ENCODE assay signal across 8 cellular contexts in genomic region chr17:78735832-78736525, GRCh38. TPM values are rescaled to one million over a fixed set of nuclear protein-coding genes. Genes with fewer than 3 reads are reported as not detected.
A peak's percentile ranks its signal among the peaks of the same experiment; 100 is the strongest.
DNase-seq lines count a peak whose midpoint lies in the region; ATAC-seq, FAIRE-seq and TF ChIP-seq lines count a peak whose summit lies in the region.

No MANE protein-coding gene starts in this region.

- no peaks in the 10 kb centered on the region; the same call in none of the 2 replicates for H3K27me3 ChIP-seq in OCI-LY1 (ENCODE audit: insufficient read depth, low read length)
- H3K27me3 ChIP-seq in effector memory CD4-positive, alpha-beta T cell (replicated peaks; ENCODE audit: control insufficient read depth, insufficient read depth, low read length, poor library complexity, severe bottlenecking), result no peaks in the 10 kb centered on the region

- no peaks in the 10 kb centered on the region for H3K79me2 ChIP-seq in OCI-LY1 (ENCODE audit: insufficient read depth, low read length)

- TF ChIP-seq CTCF in OCI-LY1 (IDR thresholded peaks at IDR 0.05; ENCODE audit: low read length) (no peak), progenitor cell of endocrine pancreas (IDR thresholded peaks at IDR 0.05; ENCODE audit: unreplicated experiment) (no peak), D721Med (IDR thresholded peaks at IDR 0.05; ENCODE audit: insufficient read depth, missing control alignments) (no peak)

- H3K27ac ChIP-seq in OCI-LY1 (ENCODE audit: low read depth, low read length, poor library complexity, severe bottlenecking), result no peak overlapping the region
- peak overlapping the region; percentile 79 for H3K27ac ChIP-seq in effector memory CD4-positive, alpha-beta T cell (ENCODE audit: insufficient read depth, low read length, poor library complexity, severe bottlenecking)

- H3K27ac Mint-ChIP-seq in activated CD8-positive, alpha-beta memory T cell treated with anti-CD3 and anti-CD28 coated beads, Interleukin-2, amount 10 ng/mL, durations not matched to agents 7 days and 5 days, result peak overlapping the region; percentile 89
- H3K27ac Mint-ChIP-seq in progenitor cell of endocrine pancreas, result peak overlapping the region; percentile 67

- peak overlapping the region; percentile 46; the same call in 1 of the 2 replicates for H3K9ac ChIP-seq in OCI-LY1 (ENCODE audit: low read length)

- no peak for FAIRE-seq in D721Med (lab: Jason Lieb, UNC)

- H3K4me1 ChIP-seq in OCI-LY1 (ENCODE audit: insufficient read depth, low read length, severe bottlenecking), result peaks cover 38% of the 10 kb centered on the region
- H3K4me1 ChIP-seq in effector memory CD4-positive, alpha-beta T cell (ENCODE audit: control insufficient read depth, insufficient read depth, low read length, poor library complexity, severe bottlenecking), result peaks cover 69% of the 10 kb centered on the region

- H3K27me3 Mint-ChIP-seq in activated CD8-positive, alpha-beta memory T cell treated with anti-CD3 and anti-CD28 coated beads, Interleukin-2, amount 10 ng/mL, durations not matched to agents 7 days and 5 days, result no peaks in the 10 kb centered on the region
- H3K27me3 Mint-ChIP-seq in progenitor cell of endocrine pancreas, result no peaks in the 10 kb centered on the region

- H3K9me3 Mint-ChIP-seq in activated CD8-positive, alpha-beta memory T cell treated with anti-CD3 and anti-CD28 coated beads, Interleukin-2, amount 10 ng/mL, durations not matched to agents 7 days and 5 days (ENCODE audit: low read depth), result no peaks in the 10 kb centered on the region
- H3K9me3 Mint-ChIP-seq in progenitor cell of endocrine pancreas (ENCODE audit: low read depth), result no peaks in the 10 kb centered on the region

- CTCF ChIA-PET in activated CD8-positive, alpha-beta memory T cell treated with anti-CD3 and anti-CD28 coated beads, Interleukin-2, amount 10 ng/mL, durations not matched to agents 7 days and 5 days (lab: Charles Lee), result interaction anchor here (0.9 to 4.6 kb wide), 10 partner anchors 7 to 291 kb away, joined by 3 to 35 read pairs (median 4); no protein-coding TSS in a partner anchor

- no peaks in the 10 kb centered on the region for H3F3A ChIP-seq in OCI-LY1 (ENCODE audit: insufficient read depth, low read length)

- peak overlapping the region; percentile 59 for H3K4me3 ChIP-seq in OCI-LY1 (ENCODE audit: low read depth, low read length, poor library complexity, severe bottlenecking)
- H3K4me3 ChIP-seq in effector memory CD4-positive, alpha-beta T cell (ENCODE audit: insufficient read depth, low read depth, low read length, poor library complexity, severe bottlenecking), result peak overlapping the region; percentile 72

- H3K36me3 ChIP-seq in OCI-LY1 (ENCODE audit: insufficient read depth, low read length), result no peaks in the 10 kb centered on the region
- H3K36me3 ChIP-seq in effector memory CD4-positive, alpha-beta T cell (ENCODE audit: control insufficient read depth, insufficient read depth, low read length), result no peaks in the 10 kb centered on the region

- H2AFZ ChIP-seq in OCI-LY1 (ENCODE audit: low read length), result no peak overlapping the region

- no peak for DNase-seq in activated CD8-positive, alpha-beta memory T cell treated with anti-CD3 and anti-CD28 coated beads, Interleukin-2, amount 10 ng/mL, durations not matched to agents 7 days and 5 days
- no peak for DNase-seq in activated CD8-positive, alpha-beta memory T cell treated with anti-CD3 and anti-CD28 coated beads, Interleukin-2, amount 50 U/mL, for 4 hours
- DNase-seq in effector memory CD4-positive, alpha-beta T cell, result no peak
- DNase-seq in progenitor cell of endocrine pancreas (ENCODE audit: low spot score, unreplicated experiment) (no peak), cerebellar cortex (ENCODE audit: low spot score) (no peak), D721Med (ENCODE audit: insufficient read length, low spot score) (no peak)
- DNase-seq in activated CD4-positive, CD25-positive, alpha-beta regulatory T cell treated with anti-CD3 and anti-CD28 coated beads, Interleukin-2, amount 50 U/mL, for 72 hours, result no peak

- H3K36me3 Mint-ChIP-seq in activated CD8-positive, alpha-beta memory T cell treated with anti-CD3 and anti-CD28 coated beads, Interleukin-2, amount 10 ng/mL, durations not matched to agents 7 days and 5 days, result peaks cover 15% of the 10 kb centered on the region
- H3K36me3 Mint-ChIP-seq in progenitor cell of endocrine pancreas (ENCODE audit: insufficient read depth), result no peaks in the 10 kb centered on the region

- peaks cover 79% of the 10 kb centered on the region for H3K4me1 Mint-ChIP-seq in activated CD8-positive, alpha-beta memory T cell treated with anti-CD3 and anti-CD28 coated beads, Interleukin-2, amount 10 ng/mL, durations not matched to agents 7 days and 5 days
- H3K4me1 Mint-ChIP-seq in progenitor cell of endocrine pancreas (ENCODE audit: low read depth), result peaks cover 42% of the 10 kb centered on the region

- ATAC-seq in activated CD8-positive, alpha-beta memory T cell treated with anti-CD3 and anti-CD28 coated beads, Interleukin-2, amount 10 ng/mL, durations not matched to agents 7 days and 5 days, result peak; percentile 11

- peaks cover 3% of the 10 kb centered on the region; the same call in 1 of the 2 replicates for H4K20me1 ChIP-seq in OCI-LY1 (ENCODE audit: insufficient read depth, low read length)

- H3K4me3 Mint-ChIP-seq in activated CD8-positive, alpha-beta memory T cell treated with anti-CD3 and anti-CD28 coated beads, Interleukin-2, amount 10 ng/mL, durations not matched to agents 7 days and 5 days, result peak overlapping the region; percentile 83
- peak overlapping the region; percentile 27 for H3K4me3 Mint-ChIP-seq in progenitor cell of endocrine pancreas (ENCODE audit: low read depth)

- H3K9me2 ChIP-seq in OCI-LY1 (ENCODE audit: low read depth, low read length), result no peaks in the 10 kb centered on the region

- peak overlapping the region; percentile 53 for H3K4me2 ChIP-seq in OCI-LY1 (ENCODE audit: low read length)

- H3K9me3 ChIP-seq in OCI-LY1 (ENCODE audit: low read length), result no peaks in the 10 kb centered on the region
- H3K9me3 ChIP-seq in effector memory CD4-positive, alpha-beta T cell (ENCODE audit: control insufficient read depth, low read length), result no peaks in the 10 kb centered on the region

RNA-seq across cellular contexts. Expression of gene CYTH1, which starts 46.1 kb away (rescaled TPM):
- 100 to 1,000 TPM; 151 to 156 TPM for total RNA-seq in activated CD8-positive, alpha-beta memory T cell treated with anti-CD3 and anti-CD28 coated beads, Interleukin-2, amount 10 ng/mL, durations not matched to agents 7 days and 5 days
- 30.1 and 33.3 TPM in 2 replicates for total RNA-seq in progenitor cell of endocrine pancreas
